ENCODE assay signal across 8 cellular contexts in genomic region chr1:206544562-206545257, GRCh38. TPM values are rescaled to one million over a fixed set of nuclear protein-coding genes. Genes with fewer than 3 reads are reported as not detected.
DNase-seq lines count a peak whose midpoint lies in the region; ATAC-seq and TF ChIP-seq lines count a peak whose summit lies in the region.

No MANE protein-coding gene starts in this region.

- no peaks in the 10 kb centered on the region for H3K27me3 ChIP-seq in SJSA1 (replicated peaks)
- H3K27me3 ChIP-seq in vagina: no peaks in the 10 kb centered on the region

- no peak overlapping the region for H3K4me3 ChIP-seq in GM12865 (ENCODE audit: low read depth, low read length)
- H3K4me3 ChIP-seq in SJSA1: no peak overlapping the region
- H3K4me3 ChIP-seq in vagina: no peak overlapping the region

- no peaks in the 10 kb centered on the region for H3K4me1 ChIP-seq in SJSA1 (replicated peaks)
- H3K4me1 ChIP-seq in vagina: peaks cover 16% of the 10 kb centered on the region

- H3K9me3 ChIP-seq in SJSA1 (replicated peaks) (no peaks in the 10 kb centered on the region), vagina (no peaks in the 10 kb centered on the region)

- DNase-seq in GM12865 (ENCODE audit: low read depth): peak; percentile 72
- DNase-seq in Kasumi-1 (lab: John Stamatoyannopoulos, UW): peak; percentile 54 to 60
- peak; percentile 58 to 63 for DNase-seq in SJSA1 (ENCODE audit: low read depth in 1 of 2, low spot score in 2 of 2)
- peak; percentile 80 for DNase-seq in activated gamma-delta T cell treated with anti-CD3 and anti-CD28 coated beads, Interleukin-2, amount 50 U/mL, for 16 hours (ENCODE audit: low read depth)
- DNase-seq in globus pallidus (ENCODE audit: low spot score): peak; percentile 38
- peak; percentile 47 for DNase-seq in pons (ENCODE audit: low spot score)
- no peak for DNase-seq in vagina (ENCODE audit: extremely low spot score in 2 of 2)

- no peak for TF ChIP-seq POLR2A in vagina (IDR thresholded peaks at IDR 0.05)

- no peaks in the 10 kb centered on the region for H3K36me3 ChIP-seq in SJSA1
- H3K36me3 ChIP-seq in vagina: no peaks in the 10 kb centered on the region

- no peak for ATAC-seq in GM19452 (IDR thresholded peaks at IDR 0.05; ENCODE audit: unreplicated experiment)

- TF ChIP-seq CTCF in GM12865 (IDR thresholded peaks at IDR 0.05; ENCODE audit: insufficient read depth, low read depth, low read length, missing control alignments) (peak; percentile 88), vagina (IDR thresholded peaks at IDR 0.05) (peak; percentile 66 to 84 (median 83))

- H3K27ac ChIP-seq in SJSA1 (no peak overlapping the region), vagina (no peak overlapping the region)

- intact Hi-C loops in vagina (cut with DNase I): no loop called here

RNA-seq across cellular contexts. Expression of gene RASSF5, which starts 37.4 kb away (rescaled TPM):
- 2.7 and 3.3 TPM in 2 replicates for total RNA-seq in SJSA1 (2014; rRNA removed; shearing (Covaris generic))
- 28.5 TPM for total RNA-seq in vagina

Comparison
In these comparisons a context has a peak if more than half of its experiments do, and no peak if none do; other contexts are left out.
1. DNase-seq: peak in GM12865 (single experiment), Kasumi-1 (2 of 2), SJSA1 (2 of 2), activated gamma-delta T cell treated with anti-CD3 and anti-CD28 coated beads, Interleukin-2, amount 50 U/mL, for 16 hours (single experiment), globus pallidus (single experiment) and pons (single experiment); none in vagina (0 of 2).